Comparison of ENCODE assay signal across 8 cellular contexts in genomic region chrX:70134116-70134477, GRCh38. TPM values are rescaled to one million over a fixed set of nuclear protein-coding genes. Genes with fewer than 3 reads are reported as not detected.
A peak's percentile ranks its signal among the peaks of the same experiment; 100 is the strongest.
DNase-seq lines count a peak whose midpoint lies in the region; ATAC-seq, FAIRE-seq and TF ChIP-seq lines count a peak whose summit lies in the region.

No MANE protein-coding gene starts in this region.

- H3K36me3 ChIP-seq in testis (ENCODE audit: low read depth, missing control alignments): no peaks in the 10 kb centered on the region

- DNase-seq in HTR-8/SVneo (ENCODE audit: insufficient read length, low spot score) (peak; percentile 12), iris pigment epithelial cell (ENCODE audit: low read depth) (peak; percentile 41), testis (no peak), GOT3 (lab: John Stamatoyannopoulos, UW) (no peak), NCI-H128 (lab: John Stamatoyannopoulos, UW; ENCODE audit: unreplicated experiment) (no peak)

- H3K9me3 ChIP-seq in testis: no peaks in the 10 kb centered on the region

- whole genome bisulfite sequencing in testis, 2 donors: 0 to 4% methylated on average over 12 of the region's 12 CpGs

- H3K27me3 ChIP-seq in testis: no peaks in the 10 kb centered on the region

- no peak for TF ChIP-seq POLR2A in testis (IDR thresholded peaks at IDR 0.05)

- ATAC-seq in GM19351 (IDR thresholded peaks at IDR 0.05; ENCODE audit: unreplicated experiment): peak; percentile 12

- no peak for TF ChIP-seq CTCF in C4-2B (conservative IDR thresholded peaks at IDR 0.05)
- TF ChIP-seq CTCF in testis (IDR thresholded peaks at IDR 0.05): no peak

- peak overlapping the region; percentile 87 for H3K27ac ChIP-seq in C4-2B
- H3K27ac ChIP-seq in angular gyrus (ENCODE audit: low read depth, low read length): peak overlapping the region; percentile 76
- peak overlapping the region; percentile 55 to 76 for H3K27ac ChIP-seq in testis

- FAIRE-seq in HTR-8/SVneo (lab: Jason Lieb, UNC): peak; percentile 85

- peak overlapping the region; percentile 63 to 79 for H3K4me3 ChIP-seq in testis

- intact Hi-C loops in testis (cut with DNase I; ENCODE audit: low total_unique reads): no loop called here

- H3K4me1 ChIP-seq in testis: no peaks in the 10 kb centered on the region

RNA-seq across cellular contexts. Expression of gene IGBP1, which starts 0.8 kb away (rescaled TPM):
- total RNA-seq in testis: 10 to 100 TPM; 35.4 to 40.6 TPM
- polyA plus RNA-seq in testis (ENCODE audit: insufficient read depth, low read depth, low replicate concordance): 41.2 TPM

RNA-seq across cellular contexts. Expression of gene DGAT2L6, which starts 43.2 kb away (rescaled TPM):
- not detected for total RNA-seq in testis
- polyA plus RNA-seq in testis (ENCODE audit: insufficient read depth, low read depth, low replicate concordance): not detected

Comparison
In these comparisons a context has a peak if more than half of its experiments do, and no peak if none do; other contexts are left out.
1. DNase-seq: peak in HTR-8/SVneo (single experiment) and iris pigment epithelial cell (single experiment); none in testis (single experiment), GOT3 (single experiment) and NCI-H128 (single experiment).
2. Peak in every context shown above with its lines, with median percentiles within 50 percentile points of each other: H3K27ac ChIP-seq.